ENCODE assay signal across 17 cellular contexts in genomic region chr14:67253076-67253635, GRCh38. TPM values are rescaled to one million over a fixed set of nuclear protein-coding genes. Genes with fewer than 3 reads are reported as not detected.
DNase-seq lines count a peak whose midpoint lies in the region; ATAC-seq and TF ChIP-seq lines count a peak whose summit lies in the region.
"Had no signal": no experiment of that assay in that cellular context is flagged by ENCODE, and none has a peak within 500 bp of the region (broad histone marks: within the 10 kb centered on the region; RNA-seq: fewer than 3 reads in every experiment).

No MANE protein-coding gene starts in this region.

- H3K27me3 ChIP-seq in stomach: no peaks in the 10 kb centered on the region
- H3K27me3 ChIP-seq: BLaER1 had no signal

- 32 to 57% (median 46%) methylated on average over 2 of the region's 2 CpGs for WGBS in stomach, 5 donors

- peaks cover 1% of the 10 kb centered on the region for H3K36me3 Mint-ChIP-seq in osteocyte (ENCODE audit: unreplicated experiment)

- H3K4me3 ChIP-seq in GM12865 (ENCODE audit: low read depth, low read length) (no peak overlapping the region), SK-N-MC (no peak overlapping the region), stomach (no peak overlapping the region)
- H3K4me3 ChIP-seq: BLaER1 had no signal

- H3K9me3 ChIP-seq in SK-N-MC (ENCODE audit: low read depth, low read length): no peaks in the 10 kb centered on the region
- no peaks in the 10 kb centered on the region for H3K9me3 ChIP-seq in stomach
- H3K9me3 ChIP-seq: BLaER1 had no signal

- DNase-seq in GM12865 (ENCODE audit: low read depth): peak; percentile 7
- DNase-seq in SK-N-MC (ENCODE audit: low read depth, low spot score): no peak
- no peak for DNase-seq in osteocyte (ENCODE audit: extremely low spot score, unreplicated experiment)
- no peak for DNase-seq in stomach
- DNase-seq: Calu3; CD8-positive, alpha-beta T cell; NCI-H1092 treated with DMSO at 0.1 percent for 48 hours; NCI-H146; NCI-H2029 treated with DMSO at 0.1 percent for 48 hours; NCI-H2171; NCI-H446 treated with DMSO at 0.1 percent for 48 hours; NCI-H69; Right ventricle myocardium superior had no signal

- ATAC-seq in HG02610 (IDR thresholded peaks at IDR 0.05; ENCODE audit: unreplicated experiment): peak; percentile 44
- ATAC-seq in HG03439 (IDR thresholded peaks at IDR 0.05; ENCODE audit: unreplicated experiment): no peak
- no peak for ATAC-seq in GM18858 (IDR thresholded peaks at IDR 0.05; ENCODE audit: unreplicated experiment)
- ATAC-seq: CD8-positive, alpha-beta T cell had no signal

- TF ChIP-seq POLR2A in stomach (IDR thresholded peaks at IDR 0.05): no peak

- H3K27me3 Mint-ChIP-seq in osteocyte (ENCODE audit: unreplicated experiment): no peaks in the 10 kb centered on the region

- TF ChIP-seq EP300 in stomach (IDR thresholded peaks at IDR 0.05): no peak

- H3K4me1 Mint-ChIP-seq in osteocyte (ENCODE audit: unreplicated experiment): peaks cover under 1% of the 10 kb centered on the region

- H3K4me3 Mint-ChIP-seq in osteocyte (ENCODE audit: unreplicated experiment): no peak overlapping the region
- H3K4me3 Mint-ChIP-seq: CD8-positive, alpha-beta T cell had no signal

- no peak overlapping the region for H3K9ac ChIP-seq in SK-N-MC (ENCODE audit: insufficient read length)
- H3K9ac ChIP-seq: BLaER1 had no signal

- H3K36me3 ChIP-seq in SK-N-MC (ENCODE audit: insufficient read depth, low read length): peaks cover 6% of the 10 kb centered on the region
- H3K36me3 ChIP-seq in stomach: peaks cover 0 to 5% (median 0%) of the 10 kb centered on the region in 4 donors
- H3K36me3 ChIP-seq: BLaER1 had no signal

- H3K27ac ChIP-seq in SK-N-MC (0 out of 2 replicates have a peak overlapping the region, but pooled peaks have one; percentile 7), stomach (no peak overlapping the region)
- H3K27ac ChIP-seq: BLaER1 had no signal

- no peak for TF ChIP-seq CTCF in GM12865 (IDR thresholded peaks at IDR 0.05; ENCODE audit: insufficient read depth, low read depth, low read length, missing control alignments)
- TF ChIP-seq CTCF in osteocyte (IDR thresholded peaks at IDR 0.05): no peak
- no peak for TF ChIP-seq CTCF in stomach (IDR thresholded peaks at IDR 0.05)

- intact Hi-C loops in stomach (cut with DNase I; ENCODE audit: low total_unique reads): no loop called here

- no peaks in the 10 kb centered on the region for H3K9me3 Mint-ChIP-seq in osteocyte (ENCODE audit: unreplicated experiment)
- H3K9me3 Mint-ChIP-seq: CD8-positive, alpha-beta T cell had no signal

- H3K4me1 ChIP-seq in stomach: peaks cover 15 to 74% (median 45%) of the 10 kb centered on the region in 4 donors

- H3K27ac Mint-ChIP-seq in osteocyte (ENCODE audit: unreplicated experiment): peak overlapping the region; percentile 1
- H3K27ac Mint-ChIP-seq: CD8-positive, alpha-beta T cell had no signal

RNA-seq across cellular contexts. Expression of gene PALS1, which starts 11.9 kb away (rescaled TPM):
- total RNA-seq in osteocyte (11.5 and 12.4 TPM in 2 replicates), stomach (10 to 100 TPM in 4 of 5 donors, 1 to 10 TPM in 1; 8.2 to 44.2 (median 26.8) TPM)
- 1 to 10 TPM; 5.2 to 8.7 (median 8.0) TPM for polyA plus RNA-seq in stomach
